ENCODE assay signal across 8 cellular contexts in genomic region chrX:47218920-47219815, GRCh38. TPM values are rescaled to one million over a fixed set of nuclear protein-coding genes. Genes with fewer than 3 reads are reported as not detected.
DNase-seq lines count a peak whose midpoint lies in the region; ATAC-seq and TF ChIP-seq lines count a peak whose summit lies in the region.

No MANE protein-coding gene starts in this region.

- intact Hi-C loops in thyroid gland (cut with DNase I) = no loop called here

- DNase-seq in D341Med (ENCODE audit: low spot score) = peak; percentile 61
- peak; percentile 45 for DNase-seq in KBM-7
- DNase-seq in activated CD8-positive, alpha-beta memory T cell treated with anti-CD3 and anti-CD28 coated beads, Interleukin-2, amount 50 U/mL, for 48 hours = peak; percentile 72
- peak; percentile 77 to 81 for DNase-seq in erythroblast (lab: John Stamatoyannopoulos, UW)
- peak; percentile 78 for DNase-seq in natural killer cell treated with Interleukin-12 subunit alpha and Interleukin-12 subunit beta and Interleukin-15 and Interleukin-18, amount 100 ng/mL, for 72 hours (ENCODE audit: low spot score)
- DNase-seq in thyroid gland = peak; percentile 44
- DNase-seq in superior temporal gyrus (ENCODE audit: extremely low spot score) = no peak
- no peak for DNase-seq in COLO829 (ENCODE audit: low spot score)

- no peaks in the 10 kb centered on the region for H3K27me3 Mint-ChIP-seq in natural killer cell treated with Interleukin-12 subunit alpha and Interleukin-12 subunit beta and Interleukin-15 and Interleukin-18, amount 100 ng/mL, for 72 hours

- H3K9me3 Mint-ChIP-seq in natural killer cell treated with Interleukin-12 subunit alpha and Interleukin-12 subunit beta and Interleukin-15 and Interleukin-18, amount 100 ng/mL, for 72 hours = no peaks in the 10 kb centered on the region

- H3K4me3 ChIP-seq in thyroid gland (replicated peaks in 1 of 3) = peak overlapping the region; percentile 53 to 75 (median 66)

- TF ChIP-seq CTCF in thyroid gland (IDR thresholded peaks at IDR 0.05) = no peak

- ATAC-seq in natural killer cell treated with Interleukin-12 subunit alpha and Interleukin-12 subunit beta and Interleukin-15 and Interleukin-18, amount 100 ng/mL, for 72 hours = no peak

- peak; percentile 73 for TF ChIP-seq POLR2A in erythroblast (IDR thresholded peaks at IDR 0.05; ENCODE audit: low read length)
- no peak for TF ChIP-seq POLR2A in thyroid gland (IDR thresholded peaks at IDR 0.05)

- H3K4me3 Mint-ChIP-seq in natural killer cell treated with Interleukin-12 subunit alpha and Interleukin-12 subunit beta and Interleukin-15 and Interleukin-18, amount 100 ng/mL, for 72 hours = peak overlapping the region; percentile 92

- H3K9me3 ChIP-seq in thyroid gland = no peaks in the 10 kb centered on the region

- peaks cover 20 to 26% of the 10 kb centered on the region in 2 donors for H3K36me3 ChIP-seq in thyroid gland

- H3K4me1 ChIP-seq in thyroid gland = peaks cover 0 to 22% of the 10 kb centered on the region in 2 donors

- in situ Hi-C loops in KBM-7 (cut with MboI; ENCODE audit: low pct_unique_long_range_greater_than_20kb, low sequenced_read_pairs) = no loop called here

- H3K27ac ChIP-seq in thyroid gland = peak overlapping the region; percentile 87 to 97 (median 92)

- H3K27ac Mint-ChIP-seq in natural killer cell treated with Interleukin-12 subunit alpha and Interleukin-12 subunit beta and Interleukin-15 and Interleukin-18, amount 100 ng/mL, for 72 hours = peak overlapping the region; percentile 98 to 99

- 1 to 2% methylated on average over 13 to 20 of the region's 60 CpGs for WGBS in thyroid gland, 2 donors

- H3K4me1 Mint-ChIP-seq in natural killer cell treated with Interleukin-12 subunit alpha and Interleukin-12 subunit beta and Interleukin-15 and Interleukin-18, amount 100 ng/mL, for 72 hours (ENCODE audit: low read depth in 2 of 2) = peaks cover 40 to 48% of the 10 kb centered on the region in 2 donors

- peaks cover 12% of the 10 kb centered on the region for H3K36me3 Mint-ChIP-seq in natural killer cell treated with Interleukin-12 subunit alpha and Interleukin-12 subunit beta and Interleukin-15 and Interleukin-18, amount 100 ng/mL, for 72 hours

- no peaks in the 10 kb centered on the region for H3K27me3 ChIP-seq in thyroid gland

RNA-seq across cellular contexts. Expression of gene CDK16, which starts 0.7 kb away (rescaled TPM):
- total RNA-seq in natural killer cell treated with Interleukin-12 subunit alpha and Interleukin-12 subunit beta and Interleukin-15 and Interleukin-18, amount 100 ng/mL, for 72 hours = 10 to 100 TPM; 62.2 to 63.7 TPM
- total RNA-seq in thyroid gland = 100 to 1,000 TPM in 2 of 4 donors, 10 to 100 TPM in 2; 76.6 to 111 (median 93.7) TPM

RNA-seq across cellular contexts. Expression of gene USP11, which starts 13.6 kb away (rescaled TPM):
- 10 to 100 TPM; 45.7 to 49.2 TPM for total RNA-seq in natural killer cell treated with Interleukin-12 subunit alpha and Interleukin-12 subunit beta and Interleukin-15 and Interleukin-18, amount 100 ng/mL, for 72 hours
- total RNA-seq in thyroid gland = 100 to 1,000 TPM in 1 of 4 donors, 10 to 100 TPM in 3; 61.9 to 128 (median 86.8) TPM

RNA-seq across cellular contexts. Expression of gene UBA1, which starts 25.5 kb away (rescaled TPM):
- 100 to 1,000 TPM; 227 to 243 TPM for total RNA-seq in natural killer cell treated with Interleukin-12 subunit alpha and Interleukin-12 subunit beta and Interleukin-15 and Interleukin-18, amount 100 ng/mL, for 72 hours
- total RNA-seq in thyroid gland = 100 to 1,000 TPM; 159 to 293 (median 201) TPM

Comparison
In these comparisons a context has a peak if more than half of its experiments do, and no peak if none do; other contexts are left out.
1. DNase-seq: peak in D341Med (single experiment), KBM-7 (single experiment), activated CD8-positive, alpha-beta memory T cell treated with anti-CD3 and anti-CD28 coated beads, Interleukin-2, amount 50 U/mL, for 48 hours (single experiment), erythroblast (2 of 2), natural killer cell treated with Interleukin-12 subunit alpha and Interleukin-12 subunit beta and Interleukin-15 and Interleukin-18, amount 100 ng/mL, for 72 hours (single experiment) and thyroid gland (2 of 2); none in superior temporal gyrus (single experiment) and COLO829 (single experiment).